12 cellular contexts compared by ENCODE assay signal in the genomic region with DNA sequence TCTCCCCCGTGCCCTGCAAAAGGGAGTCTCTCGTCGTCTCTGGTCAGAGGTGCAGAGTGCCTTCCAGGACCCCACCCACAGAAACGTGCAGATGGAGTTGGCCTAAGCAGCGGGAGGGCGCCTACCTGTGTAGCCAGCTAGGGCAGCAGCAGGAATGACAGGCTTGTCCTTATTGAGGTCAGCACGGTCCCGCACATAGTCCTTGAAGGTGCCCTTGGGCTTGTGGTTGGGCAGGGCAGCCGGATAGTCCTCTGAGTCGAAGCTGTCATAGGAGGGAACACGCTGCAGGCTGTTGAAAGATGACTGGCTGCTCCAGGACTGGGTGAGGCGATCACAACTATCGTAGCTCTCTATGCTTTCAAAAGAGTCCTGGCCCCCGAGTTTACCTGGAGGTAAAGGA.
DNase-seq lines count a peak whose midpoint lies in the region; ATAC-seq, FAIRE-seq and TF ChIP-seq lines count a peak whose summit lies in the region.
"Had no signal": no experiment of that assay in that cellular context is flagged by ENCODE, and none has a peak within 500 bp of the region (broad histone marks: within the 10 kb centered on the region; RNA-seq: fewer than 3 reads in every experiment).

No MANE protein-coding gene starts in this region.

- peaks cover 66% of the 10 kb centered on the region for H3K79me2 ChIP-seq in fibroblast of lung (ENCODE audit: control insufficient read depth, insufficient read depth, low read length)

- H3K27me3 ChIP-seq in CD4-positive, alpha-beta memory T cell (ENCODE audit: insufficient read depth, low read length) = no peaks in the 10 kb centered on the region
- H3K27me3 ChIP-seq in fibroblast of lung (ENCODE audit: control insufficient read depth, insufficient read depth, low read length) = no peaks in the 10 kb centered on the region
- H3K27me3 ChIP-seq: SJCRH30 had no signal

- peak overlapping the region; percentile 43 for H3K9ac ChIP-seq in fibroblast of lung (ENCODE audit: insufficient read depth, low read length)

- H3K9me3 ChIP-seq in CD4-positive, alpha-beta memory T cell (ENCODE audit: control insufficient read depth in 1 of 2, low read length in 2 of 2) = no peaks in the 10 kb centered on the region
- H3K9me3 ChIP-seq in fibroblast of lung (ENCODE audit: control insufficient read depth, insufficient read depth, low read depth, low read length) = no peaks in the 10 kb centered on the region
- H3K9me3 ChIP-seq: SJCRH30 had no signal

- intact Hi-C loops in CD4-positive, alpha-beta memory T cell (cut with micrococcal nuclease) = no loop called here
- intact Hi-C loops in sciatic nerve (cut with DNase I) = no loop called here

- POLR2A ChIA-PET in CD4-positive, alpha-beta memory T cell (lab: Charles Lee; ENCODE audit: partially characterized antibody) = interaction anchor here (0.8 to 17.8 kb wide), 13 partner anchors 11 to 191 kb away, joined by 3 to 1148 read pairs (median 20); no protein-coding TSS in a partner anchor
- POLR2A ChIA-PET in T-cell (lab: Charles Lee) = interaction anchor here (0.6 to 3.1 kb wide), 7 partner anchors 9 to 308 kb away, joined by 3 to 9 read pairs (median 4); no protein-coding TSS in a partner anchor

- H3K27ac Mint-ChIP-seq in CD4-positive, alpha-beta memory T cell = peak overlapping the region; percentile 88 to 99 (median 99)
- H3K27ac Mint-ChIP-seq in T-cell = peak overlapping the region; percentile 98

- no peaks in the 10 kb centered on the region for H3K27me3 Mint-ChIP-seq in CD4-positive, alpha-beta memory T cell
- no peaks in the 10 kb centered on the region for H3K27me3 Mint-ChIP-seq in T-cell

- TF ChIP-seq CTCF in fibroblast of lung (conservative IDR thresholded peaks at IDR 0.05 in 1 of 2, IDR thresholded peaks at IDR 0.05 in 1 of 2; ENCODE audit: low read depth in 1 of 2, low read length in 2 of 2) = no peak

- FAIRE-seq in frontal cortex (lab: Jason Lieb, UNC) = no peak

- H3K9me3 Mint-ChIP-seq in CD4-positive, alpha-beta memory T cell = no peaks in the 10 kb centered on the region
- H3K9me3 Mint-ChIP-seq in T-cell = no peaks in the 10 kb centered on the region

- ATAC-seq in T-cell (replicated peaks in 1 of 4) (no peak), sciatic nerve (peak; percentile 10), HG02588 (IDR thresholded peaks at IDR 0.05; ENCODE audit: unreplicated experiment) (no peak)

- DNase-seq in CD4-positive, alpha-beta memory T cell = no peak
- no peak for DNase-seq in T-cell
- DNase-seq in fibroblast of lung (ENCODE audit: low read depth in 2 of 2) = no peak
- DNase-seq in sciatic nerve (ENCODE audit: low spot score) = no peak
- no peak for DNase-seq in frontal cortex (ENCODE audit: low spot score in 2 of 2)
- DNase-seq in COLO668 (lab: John Stamatoyannopoulos, UW; ENCODE audit: unreplicated experiment) = no peak
- DNase-seq in NCI-H526 treated with DMSO at 0.1 percent for 48 hours (lab: John Stamatoyannopoulos, UW) = no peak
- DNase-seq: dermis blood vessel endothelial cell, KG1, NCI-H446, SJCRH30 had no signal

- H2AFZ ChIP-seq in fibroblast of lung (ENCODE audit: low read length) = no peak overlapping the region

- peaks cover 94 to 98% of the 10 kb centered on the region in 2 donors for H3K36me3 Mint-ChIP-seq in CD4-positive, alpha-beta memory T cell
- peaks cover 95% of the 10 kb centered on the region for H3K36me3 Mint-ChIP-seq in T-cell

- no peak overlapping the region for H3K4me2 ChIP-seq in fibroblast of lung (ENCODE audit: extremely low read depth, insufficient read depth, low read length)

- H3K4me1 ChIP-seq in CD4-positive, alpha-beta memory T cell (ENCODE audit: insufficient read depth, low read length) = peaks cover 100% of the 10 kb centered on the region
- H3K4me1 ChIP-seq in fibroblast of lung (ENCODE audit: control insufficient read depth, extremely low read depth, insufficient read depth, low read length) = peaks cover 37% of the 10 kb centered on the region

- peak overlapping the region in 1 of 2 donors; percentile 0 for H3K4me3 ChIP-seq in CD4-positive, alpha-beta memory T cell (ENCODE audit: low read length in 2 of 2)
- no peak overlapping the region for H3K4me3 ChIP-seq in fibroblast of lung (replicated peaks in 1 of 4; ENCODE audit: control extremely low read depth in 1 of 4, insufficient read depth in 1 of 4, low read depth in 3 of 4, low read length in 4 of 4)
- H3K4me3 ChIP-seq: SJCRH30 had no signal

- CTCF ChIA-PET in CD4-positive, alpha-beta memory T cell (lab: Charles Lee; ENCODE audit: partially characterized antibody) = interaction anchor here (0.7 to 5.9 kb wide), 11 partner anchors 10 to 190 kb away, joined by 3 to 43 read pairs (median 5); no protein-coding TSS in a partner anchor
- CTCF ChIA-PET in T-cell (lab: Charles Lee) = interaction anchor here (0.6 to 2.3 kb wide), 6 partner anchors 10 to 351 kb away, joined by 3 to 12 read pairs (median 4); no protein-coding TSS in a partner anchor

- peak overlapping the region; percentile 73 to 92 (median 82) for H3K4me3 Mint-ChIP-seq in CD4-positive, alpha-beta memory T cell
- peak overlapping the region; percentile 63 to 99 (median 67) for H3K4me3 Mint-ChIP-seq in T-cell

- no peaks in the 10 kb centered on the region for H4K20me1 ChIP-seq in fibroblast of lung (ENCODE audit: control insufficient read depth, extremely low read depth, insufficient read depth, low read length)

- peak overlapping the region; percentile 94 for H3K27ac ChIP-seq in CD4-positive, alpha-beta memory T cell (ENCODE audit: low read depth, low read length)
- H3K27ac ChIP-seq in fibroblast of lung (ENCODE audit: insufficient read depth, low read length) = peak overlapping the region; percentile 79
- H3K27ac ChIP-seq: SJCRH30 had no signal

- H3K36me3 ChIP-seq in CD4-positive, alpha-beta memory T cell (ENCODE audit: insufficient read depth, low read length) = peaks cover 82% of the 10 kb centered on the region
- H3K36me3 ChIP-seq in fibroblast of lung (ENCODE audit: control insufficient read depth, insufficient read depth, low read length) = peaks cover 18% of the 10 kb centered on the region

- H3K4me1 Mint-ChIP-seq in CD4-positive, alpha-beta memory T cell = peaks cover 86 to 100% (median 93%) of the 10 kb centered on the region in 4 donors
- peaks cover 98 to 100% (median 99%) of the 10 kb centered on the region in 3 donors for H3K4me1 Mint-ChIP-seq in T-cell
